ENCODE assay signal across 8 cellular contexts in the genomic region with DNA sequence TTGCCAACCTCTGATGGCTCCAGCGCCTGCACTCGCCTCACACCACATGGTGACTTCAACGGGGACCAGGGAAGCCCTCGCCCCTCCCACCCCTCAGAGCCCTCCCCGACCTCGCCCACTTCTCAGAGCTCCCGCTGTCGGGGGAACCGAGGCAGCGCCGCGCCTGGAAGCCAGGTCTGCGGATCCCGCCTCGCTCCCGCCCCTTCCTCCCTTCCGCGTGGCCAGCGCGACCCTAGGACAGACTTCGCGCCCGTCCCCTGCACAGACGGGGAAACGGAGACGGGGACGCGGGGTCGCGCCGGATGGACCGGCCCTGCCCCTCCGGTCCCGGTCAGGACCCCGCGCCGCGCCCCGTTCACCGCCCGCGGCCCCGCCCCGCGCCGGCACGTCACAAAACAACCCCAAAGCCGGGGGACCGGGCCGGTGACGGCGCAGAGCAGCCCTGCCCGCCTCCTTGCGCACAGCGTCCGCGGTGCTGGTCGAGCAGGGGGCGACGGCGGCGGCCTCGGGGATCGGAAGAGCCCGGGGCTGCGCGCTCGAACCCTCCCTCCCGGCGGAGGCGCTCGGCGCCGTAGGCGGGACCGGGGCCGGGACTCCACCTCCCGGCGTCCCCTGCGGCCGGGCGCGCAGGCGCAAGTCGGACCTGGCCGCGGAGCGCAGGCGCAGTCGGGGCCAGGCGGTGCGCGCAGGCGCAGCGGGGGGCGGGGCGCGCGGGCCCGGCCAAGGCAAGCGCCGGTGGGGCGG. TPM values are rescaled to one million over a fixed set of nuclear protein-coding genes. Genes with fewer than 3 reads are reported as not detected.
DNase-seq lines count a peak whose midpoint lies in the region; ATAC-seq and TF ChIP-seq lines count a peak whose summit lies in the region.

No MANE protein-coding gene starts in this region.

- in situ Hi-C loops in ACHN (cut with HindIII; ENCODE audit: low pct_ligation_motif_present, low pct_unique_long_range_greater_than_20kb, low sequenced_read_pairs): no loop called here

- peak; percentile 10 for TF ChIP-seq CTCF in choroid plexus epithelial cell (conservative IDR thresholded peaks at IDR 0.05; ENCODE audit: low read depth, low read length)

- DNase-seq in ACHN (peak; percentile 81), NCI-H226 (peak; percentile 54), choroid plexus epithelial cell (ENCODE audit: low read depth) (peak; percentile 81), left colon (peak; percentile 80 to 84)
- DNase-seq in activated CD4-positive, alpha-beta T cell treated with anti-CD3 and anti-CD28 coated beads for 24 hours (ENCODE audit: low read depth in 2 of 2): peak; percentile 74 to 75
- DNase-seq in stimulated activated CD4-positive, alpha-beta T cell treated with anti-CD3 and anti-CD28 coated beads, Interleukin-1b, Interleukin-23, amount 100 ng/mL, for 4 hours (ENCODE audit: low read depth in 2 of 2): peak; percentile 76 to 89

- peak; percentile 58 for ATAC-seq in GM18858 (IDR thresholded peaks at IDR 0.05; ENCODE audit: unreplicated experiment)
- ATAC-seq in HG03103 (IDR thresholded peaks at IDR 0.05; ENCODE audit: low read depth, unreplicated experiment): peak; percentile 53
- peak; percentile 75 for ATAC-seq in left colon

- peak overlapping the region; percentile 86 for H3K4me3 ChIP-seq in choroid plexus epithelial cell (ENCODE audit: low read depth, low read length)

- intact Hi-C loops in left colon (cut with DNase I, micrococcal nuclease): no loop called here

RNA-seq across cellular contexts. Expression of a gene that starts 0.4 kb away (rescaled TPM):
- 10 to 100 TPM; 62.4 to 67.6 TPM for total RNA-seq in left colon

RNA-seq across cellular contexts. Expression of a gene that starts 12.7 kb away (rescaled TPM):
- under 1 TPM in 1 of 2 donors, not detected in 1; 0.67 TPM for total RNA-seq in left colon

RNA-seq across cellular contexts. Expression of a gene that starts 23.9 kb away (rescaled TPM):
- total RNA-seq in left colon: 10 to 100 TPM; 17.4 to 19.9 TPM

RNA-seq across cellular contexts. Expression of a gene that starts 34.9 kb away (rescaled TPM):
- total RNA-seq in left colon: 1 to 10 TPM; 3.1 to 5.9 TPM

RNA-seq across cellular contexts. Expression of a gene that starts 41.2 kb away (rescaled TPM):
- total RNA-seq in left colon: 1,000 to 10,000 TPM in 1 of 2 donors, 100 to 1,000 TPM in 1; 751 to 1,370 TPM

Comparison
In these comparisons a context has a peak if more than half of its experiments do, and no peak if none do; other contexts are left out.
1. Peak in every context shown above with its lines: DNase-seq, ATAC-seq and H3K4me3 ChIP-seq.